In the genomic region with DNA sequence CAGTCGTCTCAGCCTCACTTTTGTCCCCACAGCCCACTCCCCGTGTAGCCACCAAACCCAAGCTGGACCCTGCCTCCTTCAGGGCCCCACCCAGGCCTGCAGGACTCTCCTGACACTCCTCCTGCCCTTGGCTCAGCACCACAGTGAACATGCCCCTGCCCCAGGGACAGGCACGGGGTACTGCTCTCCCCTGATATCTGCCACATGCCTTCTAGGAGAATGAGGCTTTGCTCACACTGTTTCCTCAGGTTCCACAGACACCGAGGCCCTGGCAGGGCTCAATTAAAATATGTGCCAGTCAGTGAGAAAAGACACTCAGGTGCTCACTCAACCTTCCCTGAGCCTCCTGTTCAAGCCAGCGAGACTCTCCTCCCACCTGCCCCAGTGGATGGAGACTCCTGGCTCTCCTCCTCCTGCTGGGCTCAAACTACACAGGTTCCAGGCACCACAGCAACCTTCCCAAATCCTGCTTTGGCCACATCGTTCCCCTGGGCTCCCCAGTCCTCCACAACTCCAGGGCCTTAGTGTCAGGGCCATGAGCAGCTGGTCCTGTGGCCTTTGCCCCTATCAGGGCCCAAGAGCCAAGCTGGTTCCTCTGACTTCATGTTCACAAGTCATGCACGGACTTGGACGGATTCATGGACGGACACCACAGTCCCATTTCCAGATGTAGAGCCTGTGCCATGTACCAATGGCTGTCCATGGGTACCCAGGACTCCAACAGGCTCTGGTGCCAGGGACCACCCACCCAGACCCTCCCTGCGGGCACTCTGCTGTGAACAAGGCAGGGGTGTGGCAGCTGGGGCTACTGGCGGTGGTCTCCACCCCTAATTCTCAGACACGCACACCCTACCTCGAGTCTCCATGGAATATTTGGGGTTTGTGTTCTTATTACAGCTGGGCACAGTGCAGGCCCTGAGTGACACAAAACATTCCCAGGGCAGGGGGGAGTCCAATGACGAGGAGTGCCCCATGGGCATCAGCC, we compare ENCODE assay signal across 15 cellular contexts. TPM values are rescaled to one million over a fixed set of nuclear protein-coding genes. Genes with fewer than 3 reads are reported as not detected.
DNase-seq lines count a peak whose midpoint lies in the region; ATAC-seq and TF ChIP-seq lines count a peak whose summit lies in the region.
"Had no signal": no experiment of that assay in that cellular context is flagged by ENCODE, and none has a peak within 500 bp of the region (broad histone marks: within the 10 kb centered on the region; RNA-seq: fewer than 3 reads in every experiment).

No MANE protein-coding gene starts in this region.

- no peaks in the 10 kb centered on the region for H3K27me3 Mint-ChIP-seq in activated naive CD4-positive, alpha-beta T cell treated with anti-CD3 and anti-CD28 coated beads for 36 hours (ENCODE audit: low read depth)

- 91% methylated on average over 10 of the region's 14 CpGs for WGBS in suprapubic skin

- intact Hi-C loops in activated naive CD4-positive, alpha-beta T cell treated with anti-CD3 and anti-CD28 coated beads for 36 hours (cut with micrococcal nuclease), result no loop called here
- intact Hi-C loops in tibial artery (cut with DNase I; ENCODE audit: low total_unique reads), result no loop called here

- TF ChIP-seq CTCF in Peyer's patch (IDR thresholded peaks at IDR 0.05) (no peak), suprapubic skin (IDR thresholded peaks at IDR 0.05) (no peak), tibial artery (IDR thresholded peaks at IDR 0.05) (no peak)

- no peaks in the 10 kb centered on the region for H3K27me3 ChIP-seq in Peyer's patch
- no peaks in the 10 kb centered on the region for H3K27me3 ChIP-seq in suprapubic skin
- no peaks in the 10 kb centered on the region for H3K27me3 ChIP-seq in tibial artery
- H3K27me3 ChIP-seq: esophagus squamous epithelium, pancreas had no signal

- peaks cover 0 to 23% (median 6%) of the 10 kb centered on the region in 4 donors for H3K4me1 ChIP-seq in Peyer's patch
- H3K4me1 ChIP-seq in suprapubic skin, result peaks cover 70% of the 10 kb centered on the region
- peaks cover 0 to 11% (median 2%) of the 10 kb centered on the region in 4 donors for H3K4me1 ChIP-seq in tibial artery
- H3K4me1 ChIP-seq: pancreas had no signal

- DNase-seq in activated naive CD4-positive, alpha-beta T cell treated with anti-CD3 and anti-CD28 coated beads, Interleukin-2, amount 50 U/mL, for 72 hours (ENCODE audit: low spot score in 2 of 2), result no peak
- no peak for DNase-seq in activated naive CD4-positive, alpha-beta T cell treated with anti-CD3 and anti-CD28 coated beads for 36 hours
- DNase-seq in Peyer's patch, result peak in 2 of 3 donors; percentile 13 to 44
- peak; percentile 40 for DNase-seq in islet precursor cell
- DNase-seq in suprapubic skin (ENCODE audit: low spot score in 2 of 2), result peak; percentile 50 to 69
- no peak for DNase-seq in stimulated activated CD4-positive, alpha-beta T cell treated with anti-CD3 and anti-CD28 coated beads, Interleukin-4, amount 100 ng/mL, for 4 hours
- DNase-seq in dermis blood vessel endothelial cell, result no peak
- no peak for DNase-seq in tibial artery
- DNase-seq: cortex of kidney; esophagus squamous epithelium; GDM1; stimulated activated CD4-positive, alpha-beta T cell treated with anti-CD3 and anti-CD28 coated beads, Interleukin-4, amount 100 ng/mL, for 24 hours had no signal

- ATAC-seq in activated naive CD4-positive, alpha-beta T cell treated with anti-CD3 and anti-CD28 coated beads, Interleukin-2, amount 50 U/mL, for 72 hours, result no peak
- ATAC-seq: pancreas had no signal

- TF ChIP-seq POLR2A in Peyer's patch (IDR thresholded peaks at IDR 0.05) (no peak), suprapubic skin (IDR thresholded peaks at IDR 0.05) (no peak)

- no peaks in the 10 kb centered on the region for H3K36me3 Mint-ChIP-seq in activated naive CD4-positive, alpha-beta T cell treated with anti-CD3 and anti-CD28 coated beads, Interleukin-2, amount 50 U/mL, for 72 hours
- H3K36me3 Mint-ChIP-seq in activated naive CD4-positive, alpha-beta T cell treated with anti-CD3 and anti-CD28 coated beads for 36 hours (ENCODE audit: low read depth), result peaks cover 3% of the 10 kb centered on the region

- CTCF ChIA-PET in activated naive CD4-positive, alpha-beta T cell treated with anti-CD3 and anti-CD28 coated beads for 36 hours (lab: Charles Lee), result interaction anchor here (0.6 kb wide), 1 partner anchor 1337 kb away, joined by 3 read pairs; no protein-coding TSS in a partner anchor

- H3K9me3 ChIP-seq in Peyer's patch (no peaks in the 10 kb centered on the region), suprapubic skin (no peaks in the 10 kb centered on the region), tibial artery (no peaks in the 10 kb centered on the region)
- H3K9me3 ChIP-seq: Caco-2, esophagus squamous epithelium, pancreas had no signal

- peak overlapping the region in 2 of 4 donors; percentile 42 to 79 for H3K27ac ChIP-seq in Peyer's patch
- no peak overlapping the region for H3K27ac ChIP-seq in suprapubic skin
- no peak overlapping the region for H3K27ac ChIP-seq in tibial artery
- H3K27ac ChIP-seq: esophagus squamous epithelium, pancreas had no signal

- H3K4me3 ChIP-seq in Peyer's patch, result peak overlapping the region in 1 of 4 donors; percentile 29
- no peak overlapping the region for H3K4me3 ChIP-seq in suprapubic skin
- H3K4me3 ChIP-seq in tibial artery, result no peak overlapping the region
- H3K4me3 ChIP-seq: esophagus squamous epithelium, pancreas had no signal

- TF ChIP-seq EP300 in suprapubic skin (IDR thresholded peaks at IDR 0.05), result no peak

- no peak overlapping the region for H3K4me3 Mint-ChIP-seq in activated naive CD4-positive, alpha-beta T cell treated with anti-CD3 and anti-CD28 coated beads for 36 hours

- H3K27ac Mint-ChIP-seq in activated naive CD4-positive, alpha-beta T cell treated with anti-CD3 and anti-CD28 coated beads, Interleukin-2, amount 50 U/mL, for 72 hours, result peak overlapping the region; percentile 66 to 84
- H3K27ac Mint-ChIP-seq in activated naive CD4-positive, alpha-beta T cell treated with anti-CD3 and anti-CD28 coated beads for 36 hours, result no peak overlapping the region
- H3K27ac Mint-ChIP-seq: activated T-helper 2 cell treated with anti-CD3 and anti-CD28 coated beads, Interferon-gamma antibody, Interleukin-2, Interleukin-4, amounts not matched to agents 10 μg/mL and 5 μg/mL and 100 μg/mL, durations not matched to agents 14 hours and 24 hours and 36 hours had no signal

- peaks cover 9% of the 10 kb centered on the region for H3K4me1 Mint-ChIP-seq in activated naive CD4-positive, alpha-beta T cell treated with anti-CD3 and anti-CD28 coated beads for 36 hours (ENCODE audit: low read depth)

- no peaks in the 10 kb centered on the region for H3K9me3 Mint-ChIP-seq in activated naive CD4-positive, alpha-beta T cell treated with anti-CD3 and anti-CD28 coated beads, Interleukin-2, amount 50 U/mL, for 72 hours
- no peaks in the 10 kb centered on the region for H3K9me3 Mint-ChIP-seq in activated naive CD4-positive, alpha-beta T cell treated with anti-CD3 and anti-CD28 coated beads for 36 hours
- H3K9me3 Mint-ChIP-seq: activated T-helper 2 cell treated with anti-CD3 and anti-CD28 coated beads, Interferon-gamma antibody, Interleukin-2, Interleukin-4, amounts not matched to agents 10 μg/mL and 5 μg/mL and 100 μg/mL, durations not matched to agents 14 hours and 24 hours and 36 hours had no signal

- H3K36me3 ChIP-seq in Peyer's patch (peaks cover 0 to 11% (median 0%) of the 10 kb centered on the region in 3 donors), suprapubic skin (peaks cover 16% of the 10 kb centered on the region), tibial artery (peaks cover 14 to 48% (median 41%) of the 10 kb centered on the region in 3 donors)
- H3K36me3 ChIP-seq: pancreas had no signal

RNA-seq across cellular contexts. Expression of gene BICD2, which starts 36.6 kb away (rescaled TPM):
- total RNA-seq in activated naive CD4-positive, alpha-beta T cell treated with anti-CD3 and anti-CD28 coated beads, Interleukin-2, amount 50 U/mL, for 72 hours, result 10 to 100 TPM; 15.0 to 15.3 TPM
- total RNA-seq in activated naive CD4-positive, alpha-beta T cell treated with anti-CD3 and anti-CD28 coated beads for 36 hours, result 10 to 100 TPM; 11.2 to 12.0 TPM
- total RNA-seq in Peyer's patch (10 to 100 TPM in 2 of 4 donors, 1 to 10 TPM in 2; 4.2 to 41.3 (median 8.8) TPM), suprapubic skin (100 to 1,000 TPM; 135 to 201 (median 153) TPM), dermis blood vessel endothelial cell (54.5 and 74.2 TPM in 2 replicates)

RNA-seq across cellular contexts. Expression of gene IPPK, which starts 58.1 kb away (rescaled TPM):
- total RNA-seq in activated naive CD4-positive, alpha-beta T cell treated with anti-CD3 and anti-CD28 coated beads, Interleukin-2, amount 50 U/mL, for 72 hours, result 10 to 100 TPM; 14.0 to 14.1 TPM
- total RNA-seq in activated naive CD4-positive, alpha-beta T cell treated with anti-CD3 and anti-CD28 coated beads for 36 hours, result 1 to 10 TPM; 7.6 to 8.2 TPM
- total RNA-seq in Peyer's patch, result 10 to 100 TPM in 2 of 4 donors, 1 to 10 TPM in 2; 6.3 to 15.7 (median 10.1) TPM
- total RNA-seq in suprapubic skin, result 10 to 100 TPM; 45.0 to 53.6 (median 50.0) TPM
- 16.9 and 20.3 TPM in 2 replicates for total RNA-seq in dermis blood vessel endothelial cell

Comparison
In these comparisons a context has a peak if more than half of its experiments do, and no peak if none do; other contexts are left out.
1. DNase-seq: peak in Peyer's patch (2 of 3), islet precursor cell (single experiment) and suprapubic skin (2 of 2); none in activated naive CD4-positive, alpha-beta T cell treated with anti-CD3 and anti-CD28 coated beads, Interleukin-2, amount 50 U/mL, for 72 hours (0 of 2), activated naive CD4-positive, alpha-beta T cell treated with anti-CD3 and anti-CD28 coated beads for 36 hours (single experiment), stimulated activated CD4-positive, alpha-beta T cell treated with anti-CD3 and anti-CD28 coated beads, Interleukin-4, amount 100 ng/mL, for 4 hours (0 of 2), dermis blood vessel endothelial cell (single experiment) and tibial artery (0 of 2).